Comparison of ENCODE assay signal across 15 cellular contexts in the genomic region with DNA sequence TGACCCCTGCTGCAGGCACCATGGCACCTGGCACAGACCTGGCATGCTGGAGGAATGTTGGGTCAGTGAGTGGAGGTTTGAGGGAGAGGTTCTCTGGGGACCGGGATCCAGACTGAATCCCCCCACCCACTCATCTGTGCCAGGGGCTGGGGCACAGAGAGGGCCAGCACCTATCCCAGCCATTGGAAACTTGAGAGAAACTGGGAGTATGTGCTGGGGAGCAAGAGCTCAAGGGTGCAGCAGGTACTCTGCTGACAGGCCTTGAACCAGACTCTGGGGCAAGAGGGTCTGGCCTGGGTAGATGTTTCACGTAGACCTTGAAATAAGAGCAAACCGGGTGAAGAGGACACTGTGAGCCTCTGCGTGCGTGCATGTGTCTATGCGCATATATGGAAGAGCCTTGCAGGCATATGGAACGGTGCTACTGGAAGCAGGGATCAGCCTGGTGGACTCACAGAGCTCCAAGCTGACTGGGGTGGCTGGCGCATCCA. TPM values are rescaled to one million over a fixed set of nuclear protein-coding genes. Genes with fewer than 3 reads are reported as not detected.
A peak's percentile ranks its signal among the peaks of the same experiment; 100 is the strongest.
DNase-seq lines count a peak whose midpoint lies in the region; FAIRE-seq and TF ChIP-seq lines count a peak whose summit lies in the region.
"Had no signal": no experiment of that assay in that cellular context is flagged by ENCODE, and none has a peak within 500 bp of the region (broad histone marks: within the 10 kb centered on the region; RNA-seq: fewer than 3 reads in every experiment).

No MANE protein-coding gene starts in this region.

- no peak overlapping the region for H2BK12ac ChIP-seq in H9 (ENCODE audit: insufficient read length, low read depth, low read length)

- no peaks in the 10 kb centered on the region for H3K79me1 ChIP-seq in H9 (ENCODE audit: insufficient read depth, low read depth, low read length, poor library complexity, severe bottlenecking)

- H3K18ac ChIP-seq in H9 (ENCODE audit: insufficient read length, low read depth, low read length), result no peak overlapping the region

- H3K14ac ChIP-seq in H9 (ENCODE audit: insufficient read depth, low read length), result no peak overlapping the region

- H3K23me2 ChIP-seq in H9 (ENCODE audit: insufficient read length, low read depth, low read length, poor library complexity, severe bottlenecking), result no peaks in the 10 kb centered on the region

- H3K27ac ChIP-seq in H9 (ENCODE audit: insufficient read length, low read depth, low read length) (no peak overlapping the region), kidney (ENCODE audit: low read depth in 2 of 2, low read length in 2 of 2) (no peak overlapping the region), sigmoid colon (no peak overlapping the region)

- H3K4me2 ChIP-seq in H9 (ENCODE audit: insufficient read depth, insufficient read length, low read length), result no peak overlapping the region

- WGBS in H9 (ENCODE audit: extremely low coverage, insufficient read length, low lambda C conversion rate), result no CpG with 5 or more reads among the region's 8 CpGs
- 96 to 97% methylated on average over 8 of the region's 8 CpGs for WGBS in sigmoid colon, 2 donors

- H3K9ac ChIP-seq in H9 (ENCODE audit: extremely low read depth, insufficient read length, low read length), result no peak overlapping the region
- H3K9ac ChIP-seq in kidney (ENCODE audit: low read length in 2 of 2), result no peak overlapping the region

- no peak overlapping the region for H3K4me3 Mint-ChIP-seq in H9
- H3K4me3 Mint-ChIP-seq: CD8-positive, alpha-beta memory T cell had no signal

- no peak overlapping the region for H2AFZ ChIP-seq in H9 (ENCODE audit: low read length)

- H3K4me1 ChIP-seq in H9 (ENCODE audit: insufficient read depth, low read length), result no peaks in the 10 kb centered on the region
- no peaks in the 10 kb centered on the region for H3K4me1 ChIP-seq in kidney (ENCODE audit: control insufficient read depth in 1 of 2, insufficient read depth in 1 of 2, low read depth in 1 of 2, low read length in 2 of 2)
- no peaks in the 10 kb centered on the region for H3K4me1 ChIP-seq in sigmoid colon

- peaks cover 7% of the 10 kb centered on the region for H3K27me3 Mint-ChIP-seq in H9 (ENCODE audit: low read depth)

- H3K9me3 ChIP-seq in H9 (ENCODE audit: control insufficient read depth, low read depth, low read length) (no peaks in the 10 kb centered on the region), kidney (ENCODE audit: control insufficient read depth in 1 of 2, low read length in 2 of 2) (no peaks in the 10 kb centered on the region), sigmoid colon (no peaks in the 10 kb centered on the region)

- H2BK120ac ChIP-seq in H9 (ENCODE audit: low read depth, low read length, poor library complexity, severe bottlenecking), result no peak overlapping the region

- no peaks in the 10 kb centered on the region; a peak in 1 of 7 replicates for H3K36me3 Mint-ChIP-seq in H9 (ENCODE audit: insufficient read depth in 1 of 3, low read depth in 3 of 3)
- H3K36me3 Mint-ChIP-seq: CD8-positive, alpha-beta memory T cell had no signal

- DNase-seq in H7 (peak; percentile 20), H9 (peak; percentile 17), kidney (peak; percentile 18), sigmoid colon (peak; percentile 11), DMS79 (lab: John Stamatoyannopoulos, UW) (no peak), DMS53 (lab: John Stamatoyannopoulos, UW) (no peak)
- DNase-seq in activated CD4-positive, alpha-beta T cell treated with anti-CD3 and anti-CD28 coated beads for 48 hours, result no peak
- DNase-seq: CD8-positive, alpha-beta memory T cell; KG1; NCI-H1092; NCI-H526 treated with DMSO at 0.1 percent for 48 hours; NK-92 treated with Interleukin-12 subunit alpha and Interleukin-12 subunit beta, amount 100 ng/mL, for 24 hours had no signal

- TF ChIP-seq POLR2A in sigmoid colon (IDR thresholded peaks at IDR 0.05), result no peak

- peaks cover 11 to 24% of the 10 kb centered on the region in 2 experiments for H3K4me1 Mint-ChIP-seq in H9
- H3K4me1 Mint-ChIP-seq: CD8-positive, alpha-beta memory T cell had no signal

- no peak overlapping the region for H2BK20ac ChIP-seq in H9 (ENCODE audit: low read depth, low read length, poor library complexity, severe bottlenecking)

- H3K23ac ChIP-seq in H9 (ENCODE audit: insufficient read length, low read depth, low read length), result no peak overlapping the region

- H2BK15ac ChIP-seq in H9 (ENCODE audit: low read depth, low read length), result no peak overlapping the region

- no peak for TF ChIP-seq EP300 in sigmoid colon (IDR thresholded peaks at IDR 0.05)

- no peak overlapping the region for H3K4me3 ChIP-seq in H7 (ENCODE audit: insufficient read depth, low read depth, low read length)
- no peak overlapping the region for H3K4me3 ChIP-seq in kidney (ENCODE audit: low read length in 2 of 2)
- no peak overlapping the region for H3K4me3 ChIP-seq in sigmoid colon

- no peak overlapping the region for H3K4ac ChIP-seq in H9 (ENCODE audit: low read depth, low read length)

- peak overlapping the region in 1 of 3 experiments; percentile 53; a peak in 1 of 7 replicates for H3K27ac Mint-ChIP-seq in H9
- H3K27ac Mint-ChIP-seq: CD8-positive, alpha-beta memory T cell had no signal

- H4K5ac ChIP-seq in H9 (ENCODE audit: insufficient read length, low read depth, low read length), result no peak overlapping the region

- no peaks in the 10 kb centered on the region for H3K27me3 ChIP-seq in H7 (ENCODE audit: control insufficient read depth, insufficient read depth, low read length)
- H3K27me3 ChIP-seq in H9 (ENCODE audit: insufficient read depth, low read length), result no peaks in the 10 kb centered on the region
- H3K27me3 ChIP-seq in sigmoid colon, result no peaks in the 10 kb centered on the region

- H2AK5ac ChIP-seq in H9 (ENCODE audit: insufficient read length, low read length), result no peak overlapping the region

- no peaks in the 10 kb centered on the region for H3K79me2 ChIP-seq in H9 (ENCODE audit: insufficient read depth, low read length)

- H3K9me3 Mint-ChIP-seq in H9, result no peaks in the 10 kb centered on the region; a peak in 1 of 5 replicates
- H3K9me3 Mint-ChIP-seq: CD8-positive, alpha-beta memory T cell had no signal

- H3K36me3 ChIP-seq in H7 (replicated peaks; ENCODE audit: control insufficient read depth, insufficient read depth, low read length) (no peaks in the 10 kb centered on the region), kidney (ENCODE audit: control insufficient read depth in 1 of 2, insufficient read depth in 2 of 2, low read length in 2 of 2) (no peaks in the 10 kb centered on the region), sigmoid colon (no peaks in the 10 kb centered on the region)

- H3K56ac ChIP-seq in H9 (ENCODE audit: insufficient read length, low read depth, low read length), result no peak overlapping the region

- no peaks in the 10 kb centered on the region for H4K20me1 ChIP-seq in H9 (ENCODE audit: control insufficient read depth, insufficient read depth, insufficient read length)

- no peak for FAIRE-seq in kidney (lab: Jason Lieb, UNC)

- no peak for TF ChIP-seq CTCF in H9 (conservative IDR thresholded peaks at IDR 0.05)
- TF ChIP-seq CTCF in kidney (IDR thresholded peaks at IDR 0.05; ENCODE audit: borderline replicate concordance, extremely low read depth, insufficient read depth), result no peak
- TF ChIP-seq CTCF in sigmoid colon (IDR thresholded peaks at IDR 0.05), result no peak

- H4K8ac ChIP-seq in H9 (replicated peaks; ENCODE audit: insufficient read length, low read depth, low read length), result no peak overlapping the region

- H3T11ph ChIP-seq in H9 (ENCODE audit: low read length), result no peak overlapping the region

- no peak overlapping the region for H2BK5ac ChIP-seq in H9 (ENCODE audit: insufficient read length, low read length)

- H4K91ac ChIP-seq in H9 (ENCODE audit: insufficient read length, low read depth, low read length), result no peak overlapping the region

- intact Hi-C loops in kidney (cut with DNase I), result loop anchor here (10.0 kb wide), 1 partner anchor 467 kb away; no protein-coding TSS in a partner anchor
- intact Hi-C loops in sigmoid colon (cut with DNase I), result loop anchor here (10.0 kb wide), 1 partner anchor 177 kb away; no protein-coding TSS in a partner anchor

RNA-seq across cellular contexts. Expression of a gene that starts 8.8 kb away (rescaled TPM):
- total RNA-seq in H7 (2014; rRNA removed; shearing (Covaris generic)), result 1.9 TPM in 2 replicates
- total RNA-seq in H9 (2021), result 0.94 and 1.3 TPM in 2 replicates
- 1.8 TPM for total RNA-seq in kidney
- 0.39 TPM for polyA plus RNA-seq in kidney (ENCODE audit: insufficient read depth, low read depth, low replicate concordance)
- 1 to 10 TPM in 1 of 4 donors, under 1 TPM in 1, not detected in 2; 0.28 to 3.0 TPM for total RNA-seq in sigmoid colon
- polyA plus RNA-seq in sigmoid colon, result under 1 TPM in 2 of 3 donors, not detected in 1; 0.36 to 0.60 TPM
- total RNA-seq: H4, M059J had no signal
- polyA plus RNA-seq: BJ; CD8-positive, alpha-beta memory T cell had no signal

RNA-seq across cellular contexts. Expression of a gene that starts 40.6 kb away (rescaled TPM):
- total RNA-seq in H7 (2014; rRNA removed; shearing (Covaris generic)), result 2,089 and 3,527 TPM in 2 replicates
- total RNA-seq in H9 (2021) (3,020 and 3,122 TPM in 2 replicates), kidney (612 TPM), sigmoid colon (100 to 1,000 TPM; 722 to 951 (median 753) TPM)
- polyA plus RNA-seq in kidney (ENCODE audit: insufficient read depth, low read depth, low replicate concordance) (611 TPM), sigmoid colon (1,000 to 10,000 TPM; 1,270 to 2,962 (median 2,425) TPM)

Comparison
In these comparisons a context has a peak if more than half of its experiments do, and no peak if none do; other contexts are left out.
1. DNase-seq: peak in H7 (single experiment), H9 (single experiment), kidney (single experiment) and sigmoid colon (single experiment); none in activated CD4-positive, alpha-beta T cell treated with anti-CD3 and anti-CD28 coated beads for 48 hours (single experiment), DMS79 (single experiment) and DMS53 (single experiment).